Comparison of ENCODE assay signal across 12 cellular contexts in genomic region chr3:185335799-185336198, GRCh38. TPM values are rescaled to one million over a fixed set of nuclear protein-coding genes. Genes with fewer than 3 reads are reported as not detected.
DNase-seq lines count a peak whose midpoint lies in the region; ATAC-seq and TF ChIP-seq lines count a peak whose summit lies in the region.
"Had no signal": no experiment of that assay in that cellular context is flagged by ENCODE, and none has a peak within 500 bp of the region (broad histone marks: within the 10 kb centered on the region; RNA-seq: fewer than 3 reads in every experiment).

No MANE protein-coding gene starts in this region.

- H3K9me3 Mint-ChIP-seq in activated naive CD8-positive, alpha-beta T cell treated with anti-CD3 and anti-CD28 coated beads, Interleukin-2, amount 50 U/mL, for 24 hours = no peaks in the 10 kb centered on the region
- no peaks in the 10 kb centered on the region for H3K9me3 Mint-ChIP-seq in activated naive CD8-positive, alpha-beta T cell treated with anti-CD3 and anti-CD28 coated beads for 36 hours
- no peaks in the 10 kb centered on the region for H3K9me3 Mint-ChIP-seq in stimulated activated effector memory CD8-positive, alpha-beta T cell treated with anti-CD3 and anti-CD28 coated beads, Interleukin-12 subunit alpha, Interleukin-12 subunit beta, amount 100 ng/mL, for 72 hours
- H3K9me3 Mint-ChIP-seq: activated naive CD4-positive, alpha-beta T cell treated with anti-CD3 and anti-CD28 coated beads, Interleukin-2, amount 50 U/mL, for 24 hours; stimulated activated naive CD8-positive, alpha-beta T cell treated with anti-CD3 and anti-CD28 coated beads, Interleukin-15, Interleukin-2, amounts not matched to agents 100 ng/mL and 50 ng/mL, for 24 hours had no signal

- no peak overlapping the region for H3K27ac Mint-ChIP-seq in activated naive CD8-positive, alpha-beta T cell treated with anti-CD3 and anti-CD28 coated beads, Interleukin-2, amount 50 U/mL, for 24 hours
- no peak overlapping the region for H3K27ac Mint-ChIP-seq in activated naive CD8-positive, alpha-beta T cell treated with anti-CD3 and anti-CD28 coated beads for 36 hours
- no peak overlapping the region for H3K27ac Mint-ChIP-seq in stimulated activated effector memory CD8-positive, alpha-beta T cell treated with anti-CD3 and anti-CD28 coated beads, Interleukin-12 subunit alpha, Interleukin-12 subunit beta, amount 100 ng/mL, for 72 hours
- H3K27ac Mint-ChIP-seq: activated naive CD4-positive, alpha-beta T cell treated with anti-CD3 and anti-CD28 coated beads, Interleukin-2, amount 50 U/mL, for 24 hours; stimulated activated naive CD8-positive, alpha-beta T cell treated with anti-CD3 and anti-CD28 coated beads, Interleukin-15, Interleukin-2, amounts not matched to agents 100 ng/mL and 50 ng/mL, for 24 hours had no signal

- H3K4me3 Mint-ChIP-seq in activated naive CD8-positive, alpha-beta T cell treated with anti-CD3 and anti-CD28 coated beads, Interleukin-2, amount 50 U/mL, for 24 hours = no peak overlapping the region
- H3K4me3 Mint-ChIP-seq in activated naive CD8-positive, alpha-beta T cell treated with anti-CD3 and anti-CD28 coated beads for 36 hours = no peak overlapping the region
- no peak overlapping the region for H3K4me3 Mint-ChIP-seq in stimulated activated effector memory CD8-positive, alpha-beta T cell treated with anti-CD3 and anti-CD28 coated beads, Interleukin-12 subunit alpha, Interleukin-12 subunit beta, amount 100 ng/mL, for 72 hours
- H3K4me3 Mint-ChIP-seq: activated naive CD4-positive, alpha-beta T cell treated with anti-CD3 and anti-CD28 coated beads, Interleukin-2, amount 50 U/mL, for 24 hours; stimulated activated naive CD8-positive, alpha-beta T cell treated with anti-CD3 and anti-CD28 coated beads, Interleukin-15, Interleukin-2, amounts not matched to agents 100 ng/mL and 50 ng/mL, for 24 hours had no signal

- no peak for DNase-seq in activated naive CD8-positive, alpha-beta T cell treated with anti-CD3 and anti-CD28 coated beads, Interleukin-2, amount 50 U/mL, for 24 hours
- DNase-seq in activated naive CD8-positive, alpha-beta T cell treated with anti-CD3 and anti-CD28 coated beads for 36 hours = no peak
- DNase-seq in SK-MEL-5 (ENCODE audit: low read depth, low spot score) = peak; percentile 15
- peak; percentile 86 to 92 for DNase-seq in foreskin keratinocyte
- DNase-seq in stimulated activated effector memory CD8-positive, alpha-beta T cell treated with anti-CD3 and anti-CD28 coated beads, Interleukin-12 subunit alpha, Interleukin-12 subunit beta, amount 100 ng/mL, for 72 hours (ENCODE audit: low spot score in 2 of 2) = no peak
- no peak for DNase-seq in activated CD8-positive, alpha-beta memory T cell treated with anti-CD3 and anti-CD28 coated beads for 24 hours
- DNase-seq: Karpas-422, NCI-H510A treated with DMSO at 0.1 percent for 48 hours had no signal

- TF ChIP-seq CTCF in foreskin keratinocyte (conservative IDR thresholded peaks at IDR 0.05) = no peak

- in situ Hi-C loops in SK-MEL-5 (cut with HindIII; ENCODE audit: low pct_unique_long_range_greater_than_20kb, low sequenced_read_pairs) = no loop called here

- H3K4me1 Mint-ChIP-seq in activated naive CD8-positive, alpha-beta T cell treated with anti-CD3 and anti-CD28 coated beads, Interleukin-2, amount 50 U/mL, for 24 hours = peaks cover 12% of the 10 kb centered on the region
- H3K4me1 Mint-ChIP-seq in activated naive CD8-positive, alpha-beta T cell treated with anti-CD3 and anti-CD28 coated beads for 36 hours = peaks cover 18% of the 10 kb centered on the region
- H3K4me1 Mint-ChIP-seq in stimulated activated effector memory CD8-positive, alpha-beta T cell treated with anti-CD3 and anti-CD28 coated beads, Interleukin-12 subunit alpha, Interleukin-12 subunit beta, amount 100 ng/mL, for 72 hours = peaks cover 6% of the 10 kb centered on the region

- H3K27ac ChIP-seq in foreskin keratinocyte = no peak overlapping the region

- H3K27me3 Mint-ChIP-seq in activated naive CD8-positive, alpha-beta T cell treated with anti-CD3 and anti-CD28 coated beads, Interleukin-2, amount 50 U/mL, for 24 hours = no peaks in the 10 kb centered on the region
- no peaks in the 10 kb centered on the region for H3K27me3 Mint-ChIP-seq in activated naive CD8-positive, alpha-beta T cell treated with anti-CD3 and anti-CD28 coated beads for 36 hours
- H3K27me3 Mint-ChIP-seq: activated naive CD4-positive, alpha-beta T cell treated with anti-CD3 and anti-CD28 coated beads, Interleukin-2, amount 50 U/mL, for 24 hours; stimulated activated naive CD8-positive, alpha-beta T cell treated with anti-CD3 and anti-CD28 coated beads, Interleukin-15, Interleukin-2, amounts not matched to agents 100 ng/mL and 50 ng/mL, for 24 hours had no signal

- ATAC-seq in activated naive CD8-positive, alpha-beta T cell treated with anti-CD3 and anti-CD28 coated beads, Interleukin-2, amount 50 U/mL, for 24 hours = peak; percentile 52
- ATAC-seq in foreskin keratinocyte (peak; percentile 87), GM19455 (IDR thresholded peaks at IDR 0.05; ENCODE audit: unreplicated experiment) (no peak), HG03097 (IDR thresholded peaks at IDR 0.05; ENCODE audit: low FRiP score, unreplicated experiment) (no peak)
- peak; percentile 70 for ATAC-seq in stimulated activated effector memory CD8-positive, alpha-beta T cell treated with anti-CD3 and anti-CD28 coated beads, Interleukin-12 subunit alpha, Interleukin-12 subunit beta, amount 100 ng/mL, for 72 hours

- no peaks in the 10 kb centered on the region for H3K36me3 Mint-ChIP-seq in activated naive CD8-positive, alpha-beta T cell treated with anti-CD3 and anti-CD28 coated beads, Interleukin-2, amount 50 U/mL, for 24 hours (ENCODE audit: low read depth)
- H3K36me3 Mint-ChIP-seq in activated naive CD8-positive, alpha-beta T cell treated with anti-CD3 and anti-CD28 coated beads for 36 hours = no peaks in the 10 kb centered on the region
- no peaks in the 10 kb centered on the region for H3K36me3 Mint-ChIP-seq in stimulated activated effector memory CD8-positive, alpha-beta T cell treated with anti-CD3 and anti-CD28 coated beads, Interleukin-12 subunit alpha, Interleukin-12 subunit beta, amount 100 ng/mL, for 72 hours
- H3K36me3 Mint-ChIP-seq: activated naive CD4-positive, alpha-beta T cell treated with anti-CD3 and anti-CD28 coated beads, Interleukin-2, amount 50 U/mL, for 24 hours had no signal

- H3K27me3 ChIP-seq in foreskin keratinocyte = no peaks in the 10 kb centered on the region

- H3K4me1 ChIP-seq in foreskin keratinocyte = peaks cover 34% of the 10 kb centered on the region

RNA-seq across cellular contexts. Expression of gene MAP3K13, which starts 27.1 kb away (rescaled TPM):
- total RNA-seq in activated naive CD8-positive, alpha-beta T cell treated with anti-CD3 and anti-CD28 coated beads for 36 hours = 10 to 100 TPM; 13.8 to 14.8 TPM
- 26.2 and 33.7 TPM in 2 replicates for total RNA-seq in SK-MEL-5 (2014; rRNA removed; shearing (Covaris generic))
- polyA plus RNA-seq in SK-MEL-5 (2015; cell fraction: cytosol; rRNA removed) = 24.8 and 29.9 TPM in 2 replicates
- 5.5 and 5.7 TPM in 2 replicates for polyA plus RNA-seq in SK-MEL-5 (2015; cell fraction: nucleus; rRNA removed)
- total RNA-seq in foreskin keratinocyte = 14.5 and 15.0 TPM in 2 replicates
- 12.3 and 16.3 TPM in 2 replicates for polyA plus RNA-seq in foreskin keratinocyte

Comparison
In these comparisons a context has a peak if more than half of its experiments do, and no peak if none do; other contexts are left out.
1. ATAC-seq: peak in activated naive CD8-positive, alpha-beta T cell treated with anti-CD3 and anti-CD28 coated beads, Interleukin-2, amount 50 U/mL, for 24 hours (single experiment), foreskin keratinocyte (single experiment) and stimulated activated effector memory CD8-positive, alpha-beta T cell treated with anti-CD3 and anti-CD28 coated beads, Interleukin-12 subunit alpha, Interleukin-12 subunit beta, amount 100 ng/mL, for 72 hours (single experiment); none in GM19455 (single experiment) and HG03097 (single experiment).
2. DNase-seq: peak in SK-MEL-5 (single experiment) and foreskin keratinocyte (2 of 2); none in activated naive CD8-positive, alpha-beta T cell treated with anti-CD3 and anti-CD28 coated beads, Interleukin-2, amount 50 U/mL, for 24 hours (single experiment), activated naive CD8-positive, alpha-beta T cell treated with anti-CD3 and anti-CD28 coated beads for 36 hours (single experiment), stimulated activated effector memory CD8-positive, alpha-beta T cell treated with anti-CD3 and anti-CD28 coated beads, Interleukin-12 subunit alpha, Interleukin-12 subunit beta, amount 100 ng/mL, for 72 hours (0 of 2) and activated CD8-positive, alpha-beta memory T cell treated with anti-CD3 and anti-CD28 coated beads for 24 hours (single experiment).